ENCODE assay signal across 8 cellular contexts in the genomic region with DNA sequence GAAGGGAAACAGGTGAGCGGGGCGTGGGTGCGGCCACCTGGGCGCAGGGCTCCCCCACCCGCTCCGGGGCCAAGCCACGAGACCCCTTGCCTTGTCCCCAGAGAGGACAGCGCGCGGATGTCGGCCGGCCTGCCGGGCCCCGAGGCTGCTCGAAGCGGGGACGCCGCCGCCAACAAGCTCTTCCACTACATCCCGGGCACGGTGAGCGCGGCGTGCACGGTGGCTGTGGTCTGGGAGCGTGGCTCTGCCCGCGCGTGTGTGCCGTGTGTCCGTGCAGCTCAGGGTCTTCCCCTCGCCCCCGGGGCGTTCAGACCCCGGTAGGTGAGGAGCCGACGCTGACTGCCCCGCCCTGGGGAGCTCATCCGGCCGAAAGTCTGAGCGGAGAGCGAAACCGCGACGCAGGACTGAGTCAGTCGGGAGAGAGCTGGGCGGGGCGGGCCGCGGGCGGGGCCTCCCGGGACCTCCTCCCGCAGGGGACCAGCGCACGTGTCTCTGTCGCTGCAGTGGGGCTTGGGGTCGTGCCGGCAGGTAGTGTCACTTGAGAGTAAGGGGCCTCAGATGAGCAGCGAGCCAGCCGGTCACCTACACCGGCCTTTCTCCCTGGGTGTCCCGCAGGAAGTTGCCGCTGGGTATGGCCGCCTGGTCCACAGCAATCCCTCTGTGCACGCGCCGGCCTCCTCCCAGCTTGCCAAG. TPM values are rescaled to one million over a fixed set of nuclear protein-coding genes. Genes with fewer than 3 reads are reported as not detected.
A peak's percentile ranks its signal among the peaks of the same experiment; 100 is the strongest.
DNase-seq lines count a peak whose midpoint lies in the region; ATAC-seq and TF ChIP-seq lines count a peak whose summit lies in the region.

No MANE protein-coding gene starts in this region.

- peaks cover 6% of the 10 kb centered on the region for H3K9me1 ChIP-seq in IMR-90 (ENCODE audit: insufficient read depth, low read length)

- peak overlapping the region; percentile 94 for H2AK5ac ChIP-seq in IMR-90 (ENCODE audit: low read depth, low read length)

- H3K18ac ChIP-seq in IMR-90 (ENCODE audit: low read depth, low read length) = peak overlapping the region; percentile 77; the same call in 1 of the 2 replicates

- peak overlapping the region; percentile 86 for H4K5ac ChIP-seq in IMR-90 (ENCODE audit: low read depth, low read length)

- peaks cover 11% of the 10 kb centered on the region for H3K27me3 Mint-ChIP-seq in activated CD4-positive, alpha-beta T cell treated with anti-CD3 and anti-CD28 coated beads for 36 hours

- H2BK120ac ChIP-seq in IMR-90 (ENCODE audit: low read depth, low read length) = peak overlapping the region; percentile 66

- H3K4me3 ChIP-seq in BLaER1 = peak overlapping the region; percentile 68
- peak overlapping the region; percentile 92 for H3K4me3 ChIP-seq in IMR-90 (ENCODE audit: insufficient read depth, low read depth, low read length)
- peak overlapping the region; percentile 96 for H3K4me3 ChIP-seq in coronary artery
- peak overlapping the region; percentile 81 for H3K4me3 ChIP-seq in lower lobe of right lung
- no peak overlapping the region for H3K4me3 ChIP-seq in SK-N-SH (ENCODE audit: low read depth in 2 of 2, low read length in 1 of 2)

- dilution Hi-C loops in IMR-90 (cut with HindIII; ENCODE audit: low sequenced_read_pairs, unreplicated experiment) = no loop called here

- POLR2A ChIA-PET in IMR-90 (lab: Charles Lee; ENCODE audit: unreplicated experiment) (no interaction called here), SK-N-SH (lab: Yijun Ruan, JAX) (no interaction called here)
- POLR2A ChIA-PET in activated CD4-positive, alpha-beta T cell treated with anti-CD3 and anti-CD28 coated beads for 36 hours (lab: Charles Lee) = no interaction called here

- peak; percentile 50 for DNase-seq in IMR-90
- peak; percentile 92 for DNase-seq in activated CD4-positive, alpha-beta T cell treated with anti-CD3 and anti-CD28 coated beads for 36 hours
- no peak for DNase-seq in coronary artery (ENCODE audit: low spot score)
- DNase-seq in lower lobe of right lung = peak; percentile 85
- peak; percentile 73 for DNase-seq in stimulated activated CD8-positive, alpha-beta memory T cell treated with anti-CD3 and anti-CD28 coated beads, Interleukin-12 subunit alpha, Interleukin-12 subunit beta, amount 100 ng/mL, for 1 hour (ENCODE audit: low read depth)
- no peak for DNase-seq in SK-N-SH

- peak overlapping the region; percentile 68 for H3K4me3 Mint-ChIP-seq in activated CD4-positive, alpha-beta T cell treated with anti-CD3 and anti-CD28 coated beads for 36 hours

- H3K4me1 ChIP-seq in BLaER1 (peaks cover 23% of the 10 kb centered on the region), IMR-90 (ENCODE audit: control insufficient read depth, insufficient read depth, low read length) (peaks cover 6% of the 10 kb centered on the region; the same call in 1 of the 2 replicates), lower lobe of right lung (peaks cover 16% of the 10 kb centered on the region), SK-N-SH (ENCODE audit: control insufficient read depth in 1 of 2, insufficient read depth in 2 of 2, low read depth in 1 of 2, low read length in 1 of 2) (peaks cover 0 to under 1% of the 10 kb centered on the region in 2 experiments; a peak in 1 of 4 replicates)

- BruUV-seq in IMR-90 (replicated peaks; lab: Mats Ljungman, UMichigan) = no TSS peak

- H2BK5ac ChIP-seq in IMR-90 (ENCODE audit: low read depth, low read length, poor library complexity, severe bottlenecking) = peak overlapping the region; percentile 83

- peaks cover under 1 to 17% of the 10 kb centered on the region in 2 experiments; a peak in 3 of 4 replicates for H3K79me1 ChIP-seq in IMR-90 (ENCODE audit: low read depth in 1 of 2, low read length in 2 of 2)

- H4K91ac ChIP-seq in IMR-90 (ENCODE audit: insufficient read depth, low read depth, low read length) = peak overlapping the region; percentile 87

- H3K9me3 ChIP-seq in BLaER1 (no peaks in the 10 kb centered on the region), IMR-90 (ENCODE audit: control insufficient read depth, insufficient read depth, low read length) (no peaks in the 10 kb centered on the region), lower lobe of right lung (no peaks in the 10 kb centered on the region), SK-N-SH (no peaks in the 10 kb centered on the region)

- H3K36me3 ChIP-seq in BLaER1 = peaks cover 31% of the 10 kb centered on the region
- peaks cover 18% of the 10 kb centered on the region for H3K36me3 ChIP-seq in IMR-90 (ENCODE audit: control insufficient read depth, insufficient read depth, low read length)
- H3K36me3 ChIP-seq in lower lobe of right lung = peaks cover 6% of the 10 kb centered on the region
- peaks cover 0 to 14% of the 10 kb centered on the region in 2 experiments for H3K36me3 ChIP-seq in SK-N-SH (replicated peaks in 1 of 2; ENCODE audit: control insufficient read depth in 1 of 2, insufficient read depth in 2 of 2, low read length in 1 of 2)

- no peak overlapping the region; the same call in 2 of the 3 replicates for H2BK15ac ChIP-seq in IMR-90 (ENCODE audit: low read depth, low read length)

- H3K9me3 Mint-ChIP-seq in activated CD4-positive, alpha-beta T cell treated with anti-CD3 and anti-CD28 coated beads for 36 hours (ENCODE audit: low read depth) = no peaks in the 10 kb centered on the region

- no peaks in the 10 kb centered on the region for H3K36me3 Mint-ChIP-seq in activated CD4-positive, alpha-beta T cell treated with anti-CD3 and anti-CD28 coated beads for 36 hours (ENCODE audit: low read depth)

- TF ChIP-seq CTCF in IMR-90 (conservative IDR thresholded peaks at IDR 0.05; ENCODE audit: low read depth, low read length) (no peak), coronary artery (IDR thresholded peaks at IDR 0.05) (no peak), lower lobe of right lung (IDR thresholded peaks at IDR 0.05) (no peak), SK-N-SH (IDR thresholded peaks at IDR 0.05) (no peak)

- H2BK20ac ChIP-seq in IMR-90 (ENCODE audit: low read depth, low read length) = no peak overlapping the region

- H3F3A ChIP-seq in SK-N-SH (replicated peaks; ENCODE audit: insufficient read depth) = no peaks in the 10 kb centered on the region

- H2AK9ac ChIP-seq in IMR-90 (replicated peaks; ENCODE audit: low read depth, low read length, poor library complexity) = peak overlapping the region; percentile 93

- 6% methylated on average over 19 of the region's 67 CpGs; no CpG with 5 or more reads in 1 of the 2 experiments for WGBS in IMR-90 (ENCODE audit: extremely low coverage in 2 of 2, insufficient read length in 1 of 2), 2 experiments
- WGBS in SK-N-SH (ENCODE audit: low lambda C conversion rate) = 89% methylated on average over 24 of the region's 67 CpGs

- TF ChIP-seq EP300 in SK-N-SH (IDR thresholded peaks at IDR 0.05; ENCODE audit: borderline replicate concordance in 1 of 2, low read depth in 1 of 2, low read length in 1 of 2) = no peak

- H3K4me2 ChIP-seq in BLaER1 (peak overlapping the region; percentile 97), IMR-90 (ENCODE audit: low read depth, low read length) (peak overlapping the region; percentile 96), SK-N-SH (no peak overlapping the region)

- peak overlapping the region; percentile 76 to 89; a peak in 3 of 4 replicates for H4K8ac ChIP-seq in IMR-90 (ENCODE audit: low read depth in 2 of 2, low read length in 2 of 2)

- CTCF ChIA-PET in IMR-90 (lab: Yijun Ruan, JAX) (no interaction called here), SK-N-SH (lab: Yijun Ruan, JAX) (interaction anchor here (1.7 kb wide), 1 partner anchor 61 kb away, joined by 8 read pairs; no protein-coding TSS in a partner anchor)
- CTCF ChIA-PET in activated CD4-positive, alpha-beta T cell treated with anti-CD3 and anti-CD28 coated beads for 36 hours (lab: Charles Lee) = interaction anchor here (0.6 to 1.6 kb wide), 3 partner anchors 10 to 47 kb away, joined by 3 to 5 read pairs (median 3); partner anchors contain the start of gene ISG15

- H3K9me2 ChIP-seq in SK-N-SH = no peaks in the 10 kb centered on the region

- H3K4ac ChIP-seq in IMR-90 (ENCODE audit: low read depth, low read length) = peak overlapping the region; percentile 75

- intact Hi-C loops in IMR-90 (cut with micrococcal nuclease) (no loop called here), lower lobe of right lung (cut with DNase I) (no loop called here)
- intact Hi-C loops in activated CD4-positive, alpha-beta T cell treated with anti-CD3 and anti-CD28 coated beads for 36 hours (cut with DNase I, micrococcal nuclease) = loop anchor here in 1 of 2 experiments (10.0 kb wide), 1 partner anchor 58 kb away; the partner anchor contains the start of gene AGRN

- in situ Hi-C loops in IMR-90 (cut with MboI; ENCODE audit: low sequenced_read_pairs) = no loop called here

- no peaks in the 10 kb centered on the region for H3K79me2 ChIP-seq in SK-N-SH (ENCODE audit: insufficient read depth)

- H2AFZ ChIP-seq in IMR-90 (replicated peaks; ENCODE audit: low read length, poor library complexity) (peak overlapping the region; percentile 91), SK-N-SH (ENCODE audit: low read depth) (no peak overlapping the region)

- H3K27me3 ChIP-seq in BLaER1 (peaks cover 30% of the 10 kb centered on the region), IMR-90 (ENCODE audit: control insufficient read depth, insufficient read depth, low read length) (peaks cover 5% of the 10 kb centered on the region; the same call in 1 of the 2 replicates), lower lobe of right lung (ENCODE audit: low read depth) (peaks cover 31% of the 10 kb centered on the region), SK-N-SH (ENCODE audit: insufficient read depth) (no peaks in the 10 kb centered on the region)

- peak overlapping the region; percentile 61; the same call in 1 of the 2 replicates for H3K23ac ChIP-seq in IMR-90 (ENCODE audit: low read depth, low read length)

- H4K20me1 ChIP-seq in BLaER1 = peaks cover 8% of the 10 kb centered on the region; the same call in 1 of the 2 replicates
- no peaks in the 10 kb centered on the region; the same call in 1 of the 2 replicates for H4K20me1 ChIP-seq in IMR-90 (ENCODE audit: insufficient read depth, low read length)
- H4K20me1 ChIP-seq in SK-N-SH (ENCODE audit: insufficient read depth) = no peaks in the 10 kb centered on the region

- peak overlapping the region; percentile 62 for H3K14ac ChIP-seq in IMR-90 (replicated peaks; ENCODE audit: low read depth, low read length)

- peak; percentile 74 for TF ChIP-seq POLR2A in IMR-90 (IDR thresholded peaks at IDR 0.05; ENCODE audit: low read depth, low read length)

- H3K9ac ChIP-seq in BLaER1 (peak overlapping the region; percentile 56), IMR-90 (ENCODE audit: low read depth, low read length) (peak overlapping the region; percentile 85), SK-N-SH (no peak overlapping the region)

- peak; percentile 62 for ATAC-seq in GM19455 (IDR thresholded peaks at IDR 0.05; ENCODE audit: unreplicated experiment)
- ATAC-seq in IMR-90 (ENCODE audit: low read depth) = peak; percentile 97
- peak; percentile 93 for ATAC-seq in activated CD4-positive, alpha-beta T cell treated with anti-CD3 and anti-CD28 coated beads for 36 hours
- peak; percentile 84 to 93 for ATAC-seq in lower lobe of right lung

- H3K4me1 Mint-ChIP-seq in activated CD4-positive, alpha-beta T cell treated with anti-CD3 and anti-CD28 coated beads for 36 hours = peaks cover 5% of the 10 kb centered on the region

- TF ChIP-seq RAD21 in IMR-90 (IDR thresholded peaks at IDR 0.05; ENCODE audit: low read length) (0 out of 2 replicates have a peak, but pooled peaks have one; percentile 7), SK-N-SH (IDR thresholded peaks at IDR 0.05; ENCODE audit: low read length) (no peak)

- no peak overlapping the region for H3K27ac ChIP-seq in BLaER1
- H3K27ac ChIP-seq in IMR-90 (ENCODE audit: insufficient read depth, low read length) = peak overlapping the region; percentile 78; the same call in 1 of the 2 replicates
- peak overlapping the region in 1 of 2 donors; percentile 79 for H3K27ac ChIP-seq in coronary artery
- H3K27ac ChIP-seq in lower lobe of right lung = peak overlapping the region; percentile 83
- H3K27ac ChIP-seq in SK-N-SH (ENCODE audit: low read depth in 2 of 2, low read length in 1 of 2) = no peak overlapping the region

- H3K27ac Mint-ChIP-seq in activated CD4-positive, alpha-beta T cell treated with anti-CD3 and anti-CD28 coated beads for 36 hours = no peak overlapping the region

- no peak overlapping the region; the same call in 1 of the 2 replicates for H3K56ac ChIP-seq in IMR-90 (ENCODE audit: extremely low read depth, insufficient read depth, low read length)

RNA-seq across cellular contexts. Expression of gene PLEKHN1, which starts 0.5 kb away (rescaled TPM):
- total RNA-seq in IMR-90 (2012; rRNA removed) (0.28 and 0.54 TPM in 2 replicates), lower lobe of right lung (1.2 TPM)
- polyA plus RNA-seq in IMR-90 (2012; rRNA removed) (2.1 and 2.3 TPM in 2 replicates), SK-N-SH (2012; rRNA removed) (not detected in 2 replicates)
- polyA plus RNA-seq in IMR-90 (2012; cell fraction: cytosol; rRNA removed) = 0.66 and 1.7 TPM in 2 replicates
- 8.1 and 24.8 TPM in 2 replicates for polyA plus RNA-seq in IMR-90 (2012; cell fraction: nucleus; rRNA removed; ENCODE audit: low replicate concordance)
- total RNA-seq in activated CD4-positive, alpha-beta T cell treated with anti-CD3 and anti-CD28 coated beads for 36 hours = 1 to 10 TPM; 1.1 to 1.4 TPM
- polyA plus RNA-seq in SK-N-SH (2012; cell fraction: cytosol; rRNA removed) = not detected in 2 replicates
- polyA plus RNA-seq in SK-N-SH (2012; cell fraction: nucleus; rRNA removed) = 0.13 and 0.25 TPM in 2 replicates

RNA-seq across cellular contexts. Expression of gene KLHL17, which starts 6.4 kb away (rescaled TPM):
- total RNA-seq in IMR-90 (2012; rRNA removed) (3.4 and 3.6 TPM in 2 replicates), lower lobe of right lung (17.0 TPM)
- polyA plus RNA-seq in IMR-90 (2012; rRNA removed) (41.0 and 50.7 TPM in 2 replicates), SK-N-SH (2012; rRNA removed) (27.3 and 28.1 TPM in 2 replicates)
- 14.1 and 16.5 TPM in 2 replicates for polyA plus RNA-seq in IMR-90 (2012; cell fraction: cytosol; rRNA removed)
- 305 and 1,032 TPM in 2 replicates for polyA plus RNA-seq in IMR-90 (2012; cell fraction: nucleus; rRNA removed; ENCODE audit: low replicate concordance)
- total RNA-seq in activated CD4-positive, alpha-beta T cell treated with anti-CD3 and anti-CD28 coated beads for 36 hours = 10 to 100 TPM; 16.8 to 21.7 TPM
- 3.6 and 5.7 TPM in 2 replicates for polyA plus RNA-seq in SK-N-SH (2012; cell fraction: cytosol; rRNA removed)
- polyA plus RNA-seq in SK-N-SH (2012; cell fraction: nucleus; rRNA removed) = 220 and 295 TPM in 2 replicates

RNA-seq across cellular contexts. Expression of gene NOC2L, which starts 7.7 kb away (rescaled TPM):
- total RNA-seq in IMR-90 (2012; rRNA removed) = 105 and 106 TPM in 2 replicates
- polyA plus RNA-seq in IMR-90 (2012; rRNA removed) = 74.2 and 75.7 TPM in 2 replicates
- 54.0 and 63.6 TPM in 2 replicates for polyA plus RNA-seq in IMR-90 (2012; cell fraction: cytosol; rRNA removed)
- polyA plus RNA-seq in IMR-90 (2012; cell fraction: nucleus; rRNA removed; ENCODE audit: low replicate concordance) = 86.7 and 138 TPM in 2 replicates
- total RNA-seq in activated CD4-positive, alpha-beta T cell treated with anti-CD3 and anti-CD28 coated beads for 36 hours = 100 to 1,000 TPM; 112 to 134 TPM
- total RNA-seq in lower lobe of right lung = 46.5 TPM
- 114 and 124 TPM in 2 replicates for polyA plus RNA-seq in SK-N-SH (2012; rRNA removed)
- polyA plus RNA-seq in SK-N-SH (2012; cell fraction: cytosol; rRNA removed) = 77.5 and 83.1 TPM in 2 replicates
- 214 and 215 TPM in 2 replicates for polyA plus RNA-seq in SK-N-SH (2012; cell fraction: nucleus; rRNA removed)

RNA-seq across cellular contexts. Expression of gene PERM1, which starts 15.1 kb away (rescaled TPM):
- total RNA-seq in IMR-90 (2012; rRNA removed) (not detected in 2 replicates), lower lobe of right lung (not detected)
- polyA plus RNA-seq in IMR-90 (2012; rRNA removed) (not detected in 2 replicates), SK-N-SH (2012; rRNA removed) (0.18 and 0.25 TPM in 2 replicates)
- polyA plus RNA-seq in IMR-90 (2012; cell fraction: cytosol; rRNA removed) = not detected in 2 replicates
- 0.02 and 0.03 TPM in 2 replicates for polyA plus RNA-seq in IMR-90 (2012; cell fraction: nucleus; rRNA removed; ENCODE audit: low replicate concordance)
- total RNA-seq in activated CD4-positive, alpha-beta T cell treated with anti-CD3 and anti-CD28 coated beads for 36 hours = not detected
- polyA plus RNA-seq in SK-N-SH (2012; cell fraction: cytosol; rRNA removed) = 0.13 and 0.18 TPM in 2 replicates
- 0.73 and 1.4 TPM in 2 replicates for polyA plus RNA-seq in SK-N-SH (2012; cell fraction: nucleus; rRNA removed)

RNA-seq across cellular contexts. Expression of gene HES4, which starts 33.1 kb away (rescaled TPM):
- total RNA-seq in IMR-90 (2012; rRNA removed) (1.4 and 3.1 TPM in 2 replicates), lower lobe of right lung (21.4 TPM)
- polyA plus RNA-seq in IMR-90 (2012; rRNA removed) (11.7 and 18.9 TPM in 2 replicates), SK-N-SH (2012; rRNA removed) (4.2 and 4.7 TPM in 2 replicates)
- 21.4 and 27.9 TPM in 2 replicates for polyA plus RNA-seq in IMR-90 (2012; cell fraction: cytosol; rRNA removed)
- 217 and 369 TPM in 2 replicates for polyA plus RNA-seq in IMR-90 (2012; cell fraction: nucleus; rRNA removed; ENCODE audit: low replicate concordance)
- total RNA-seq in activated CD4-positive, alpha-beta T cell treated with anti-CD3 and anti-CD28 coated beads for 36 hours = 1 to 10 TPM; 3.5 to 4.2 TPM
- polyA plus RNA-seq in SK-N-SH (2012; cell fraction: cytosol; rRNA removed) = 0.26 and 0.32 TPM in 2 replicates
- 43.9 and 52.7 TPM in 2 replicates for polyA plus RNA-seq in SK-N-SH (2012; cell fraction: nucleus; rRNA removed)

Comparison
In these comparisons a context has a peak if more than half of its experiments do, and no peak if none do; other contexts are left out.
1. H3K27ac ChIP-seq: peak in IMR-90 (single experiment) and lower lobe of right lung (single experiment); none in BLaER1 (single experiment) and SK-N-SH (0 of 2).
2. H3K4me3 ChIP-seq: peak in BLaER1 (single experiment), IMR-90 (single experiment), coronary artery (single experiment) and lower lobe of right lung (single experiment); none in SK-N-SH (0 of 2).
3. DNase-seq: peak in IMR-90 (single experiment), activated CD4-positive, alpha-beta T cell treated with anti-CD3 and anti-CD28 coated beads for 36 hours (single experiment), lower lobe of right lung (single experiment) and stimulated activated CD8-positive, alpha-beta memory T cell treated with anti-CD3 and anti-CD28 coated beads, Interleukin-12 subunit alpha, Interleukin-12 subunit beta, amount 100 ng/mL, for 1 hour (single experiment); none in coronary artery (single experiment) and SK-N-SH (single experiment).
4. Peak in every context shown above with its lines, with median percentiles within 50 percentile points of each other: ATAC-seq.